In genomic region chr11:105829084-105829483, GRCh38 we compare ENCODE assay signal across 12 cellular contexts.
DNase-seq lines count a peak whose midpoint lies in the region; ATAC-seq and TF ChIP-seq lines count a peak whose summit lies in the region.
"Had no signal": no experiment of that assay in that cellular context is flagged by ENCODE, and none has a peak within 500 bp of the region (broad histone marks: within the 10 kb centered on the region; RNA-seq: fewer than 3 reads in every experiment).

No MANE protein-coding gene starts in this region.

- H3K27ac Mint-ChIP-seq in naive B cell (peak overlapping the region in 1 of 6 donors; percentile 24), endothelial cell (ENCODE audit: unreplicated experiment) (no peak overlapping the region)
- H3K27ac Mint-ChIP-seq: HFFc6; T-helper 1 cell treated with Interleukin-12 subunit alpha and Interleukin-12 subunit beta and Interleukin-4 antibody, amounts not matched to agents 30 μg/mL and 1 μg/mL, for 36 hours had no signal

- H3K4me1 Mint-ChIP-seq in naive B cell (peaks cover 8 to 14% (median 11%) of the 10 kb centered on the region in 3 donors), endothelial cell (ENCODE audit: unreplicated experiment) (no peaks in the 10 kb centered on the region)

- DNase-seq in naive B cell (peak; percentile 24), osteoblast (ENCODE audit: insufficient read length, low spot score, missing footprints) (no peak), endothelial cell (ENCODE audit: low spot score) (no peak), right cardiac atrium (no peak), DMS79 treated with DMSO at 0.1 percent for 48 hours (lab: John Stamatoyannopoulos, UW) (no peak)
- DNase-seq: activated naive CD4-positive, alpha-beta T cell; DND-41; HFFc6 had no signal

- H3K27ac ChIP-seq in osteoblast (ENCODE audit: low read depth, low read length) (no peak overlapping the region), right cardiac atrium (ENCODE audit: low read length) (no peak overlapping the region)

- intact Hi-C loops in right cardiac atrium (cut with DNase I) = no loop called here

- H3K4me3 ChIP-seq in osteoblast (ENCODE audit: insufficient read depth, low read length) = no peak overlapping the region
- no peak overlapping the region for H3K4me3 ChIP-seq in right cardiac atrium (ENCODE audit: low read length)

- no peak overlapping the region for H3K4me3 Mint-ChIP-seq in naive B cell
- no peak overlapping the region for H3K4me3 Mint-ChIP-seq in endothelial cell (ENCODE audit: unreplicated experiment)
- H3K4me3 Mint-ChIP-seq: HFFc6; T-helper 1 cell treated with Interleukin-12 subunit alpha and Interleukin-12 subunit beta and Interleukin-4 antibody, amounts not matched to agents 30 μg/mL and 1 μg/mL, for 36 hours had no signal

- H4K20me1 ChIP-seq in osteoblast (ENCODE audit: insufficient read depth, low read length) = no peaks in the 10 kb centered on the region

- H3K4me1 ChIP-seq in osteoblast (ENCODE audit: insufficient read depth, low read length) = no peaks in the 10 kb centered on the region
- H3K4me1 ChIP-seq in right cardiac atrium (ENCODE audit: control insufficient read depth, insufficient read depth, low read length) = no peaks in the 10 kb centered on the region

- ATAC-seq in GM19023 (IDR thresholded peaks at IDR 0.05; ENCODE audit: unreplicated experiment) (peak; percentile 90), HG02678 (IDR thresholded peaks at IDR 0.05; ENCODE audit: unreplicated experiment) (peak; percentile 90), HG03558 (IDR thresholded peaks at IDR 0.05; ENCODE audit: extremely low read depth, unreplicated experiment) (peak; percentile 95), naive B cell (ENCODE audit: low read depth in 2 of 2) (peak; percentile 98 to 99), right cardiac atrium (no peak)

- H3K9me3 ChIP-seq in osteoblast (ENCODE audit: low read depth, low read length) (no peaks in the 10 kb centered on the region), right cardiac atrium (ENCODE audit: control insufficient read depth, low read length) (no peaks in the 10 kb centered on the region)

- no peaks in the 10 kb centered on the region for H3K79me2 ChIP-seq in osteoblast (ENCODE audit: insufficient read depth, low read length)

- no peak overlapping the region for H3K4me2 ChIP-seq in osteoblast (ENCODE audit: insufficient read depth, low read length)

- WGBS in right cardiac atrium = 91% methylated on average over 1 of the region's 1 CpG

- TF ChIP-seq CTCF in osteoblast (IDR thresholded peaks at IDR 0.05; ENCODE audit: extremely low read depth, low read depth, low read length) (no peak), endothelial cell (IDR thresholded peaks at IDR 0.05; ENCODE audit: unreplicated experiment) (no peak)

- H2AFZ ChIP-seq in osteoblast (ENCODE audit: low read length) = no peak overlapping the region

- H3K27me3 Mint-ChIP-seq in naive B cell (no peaks in the 10 kb centered on the region), endothelial cell (ENCODE audit: unreplicated experiment) (no peaks in the 10 kb centered on the region)

- H3K36me3 Mint-ChIP-seq in naive B cell (no peaks in the 10 kb centered on the region), endothelial cell (ENCODE audit: low read depth, unreplicated experiment) (no peaks in the 10 kb centered on the region)

- no peaks in the 10 kb centered on the region for H3K27me3 ChIP-seq in osteoblast (ENCODE audit: insufficient read depth, low read length)
- H3K27me3 ChIP-seq in right cardiac atrium (ENCODE audit: control insufficient read depth, insufficient read depth) = no peaks in the 10 kb centered on the region

- no peaks in the 10 kb centered on the region for H3K9me3 Mint-ChIP-seq in naive B cell
- no peaks in the 10 kb centered on the region for H3K9me3 Mint-ChIP-seq in endothelial cell (ENCODE audit: unreplicated experiment)
- H3K9me3 Mint-ChIP-seq: T-helper 1 cell treated with Interleukin-12 subunit alpha and Interleukin-12 subunit beta and Interleukin-4 antibody, amounts not matched to agents 30 μg/mL and 1 μg/mL, for 36 hours had no signal

- no peaks in the 10 kb centered on the region for H3K36me3 ChIP-seq in osteoblast (ENCODE audit: insufficient read depth, low read length)

Comparison
In these comparisons a context has a peak if more than half of its experiments do, and no peak if none do; other contexts are left out.
1. ATAC-seq: peak in GM19023 (single experiment), HG02678 (single experiment), HG03558 (single experiment) and naive B cell (2 of 2); none in right cardiac atrium (0 of 2).